Comparison of ENCODE assay signal across 8 cellular contexts in genomic region chrX:149829751-149830191, GRCh38. TPM values are rescaled to one million over a fixed set of nuclear protein-coding genes. Genes with fewer than 3 reads are reported as not detected.
DNase-seq lines count a peak whose midpoint lies in the region; ATAC-seq and TF ChIP-seq lines count a peak whose summit lies in the region.

No MANE protein-coding gene starts in this region.

- H3K27me3 ChIP-seq in trophoblast cell (ENCODE audit: insufficient read depth, low read length) (no peaks in the 10 kb centered on the region), aorta (ENCODE audit: control insufficient read depth in 1 of 2, insufficient read depth in 2 of 2, low read length in 1 of 2) (no peaks in the 10 kb centered on the region), adrenal gland (peaks cover 15% of the 10 kb centered on the region)

- H4K8ac ChIP-seq in trophoblast cell (ENCODE audit: low read depth, low read length) = no peak overlapping the region

- no peak for TF ChIP-seq CTCF in adrenal gland (IDR thresholded peaks at IDR 0.05)

- H2AFZ ChIP-seq in trophoblast cell (ENCODE audit: insufficient read depth, low read length, poor library complexity) = no peak overlapping the region

- no peak overlapping the region for H4K91ac ChIP-seq in trophoblast cell (ENCODE audit: low read depth, low read length)

- H4K12ac ChIP-seq in trophoblast cell (ENCODE audit: low read depth, low read length) = no peak overlapping the region

- no peaks in the 10 kb centered on the region for H3K4me1 ChIP-seq in trophoblast cell (ENCODE audit: control insufficient read depth in 1 of 2, insufficient read depth in 2 of 2, low read length in 2 of 2)
- no peaks in the 10 kb centered on the region for H3K4me1 ChIP-seq in aorta (ENCODE audit: control insufficient read depth in 1 of 2, insufficient read depth in 2 of 2, low read length in 2 of 2)
- H3K4me1 ChIP-seq in adrenal gland (replicated peaks in 1 of 2) = no peaks in the 10 kb centered on the region

- H3K27ac ChIP-seq in trophoblast cell (ENCODE audit: low read depth, low read length) (peak overlapping the region; percentile 41), aorta (ENCODE audit: low read depth in 1 of 2, low read length in 2 of 2) (no peak overlapping the region), adrenal gland (no peak overlapping the region)

- H2AK5ac ChIP-seq in trophoblast cell (ENCODE audit: low read length) = no peak overlapping the region

- H3K79me2 ChIP-seq in trophoblast cell (ENCODE audit: control insufficient read depth, insufficient read depth, low read length, poor library complexity) = no peaks in the 10 kb centered on the region

- no peak overlapping the region for H2BK5ac ChIP-seq in trophoblast cell (ENCODE audit: low read depth, low read length, poor library complexity)

- H2BK12ac ChIP-seq in trophoblast cell (ENCODE audit: low read length) = no peak overlapping the region

- H3K18ac ChIP-seq in trophoblast cell (ENCODE audit: low read length) = no peak overlapping the region

- H3K79me1 ChIP-seq in trophoblast cell (ENCODE audit: low read length) = peaks cover 2% of the 10 kb centered on the region

- H3K36me3 ChIP-seq in trophoblast cell (ENCODE audit: control insufficient read depth in 1 of 2, insufficient read depth in 2 of 2, low read length in 2 of 2) = no peaks in the 10 kb centered on the region
- no peaks in the 10 kb centered on the region for H3K36me3 ChIP-seq in aorta (ENCODE audit: control insufficient read depth in 1 of 2, insufficient read depth in 2 of 2, low read length in 1 of 2)
- no peaks in the 10 kb centered on the region for H3K36me3 ChIP-seq in adrenal gland (replicated peaks in 1 of 2)

- ATAC-seq in GM18909 (IDR thresholded peaks at IDR 0.05; ENCODE audit: poor library complexity, unreplicated experiment) (peak; percentile 50), HG03571 (IDR thresholded peaks at IDR 0.05; ENCODE audit: unreplicated experiment) (peak; percentile 66), aorta (ENCODE audit: low FRiP score) (no peak)

- no peak overlapping the region for H2BK120ac ChIP-seq in trophoblast cell (ENCODE audit: insufficient read depth, low read length, poor library complexity)

- H3K9me3 ChIP-seq in trophoblast cell (ENCODE audit: insufficient read depth, low read depth, low read length) (no peaks in the 10 kb centered on the region), aorta (ENCODE audit: control insufficient read depth, low read length) (no peaks in the 10 kb centered on the region), adrenal gland (replicated peaks in 1 of 3) (no peaks in the 10 kb centered on the region)

- TF ChIP-seq POLR2A in adrenal gland (IDR thresholded peaks at IDR 0.05) = no peak

- DNase-seq in central memory CD4-positive, alpha-beta T cell = peak; percentile 35
- DNase-seq in trophoblast cell = no peak
- no peak for DNase-seq in mesenteric fat pad (ENCODE audit: low spot score)
- DNase-seq in SIG-M5 (lab: John Stamatoyannopoulos, UW) = no peak
- no peak for DNase-seq in aorta
- DNase-seq in adrenal gland = no peak

- H3K9ac ChIP-seq in trophoblast cell (ENCODE audit: low read length) = no peak overlapping the region

- intact Hi-C loops in aorta (cut with DNase I) (no loop called here), adrenal gland (cut with DNase I) (no loop called here)

- no peak overlapping the region for H3K14ac ChIP-seq in trophoblast cell (ENCODE audit: low read length)

- peak overlapping the region; percentile 57 for H3K4me2 ChIP-seq in trophoblast cell (ENCODE audit: low read length)

- H3K4me3 ChIP-seq in trophoblast cell (ENCODE audit: low read depth, low read length) = no peak overlapping the region
- H3K4me3 ChIP-seq in aorta (ENCODE audit: low read length in 2 of 2) = no peak overlapping the region
- peak overlapping the region in 1 of 4 donors; percentile 18 for H3K4me3 ChIP-seq in adrenal gland

- WGBS in trophoblast cell (ENCODE audit: extremely low coverage, insufficient coverage, insufficient read length) = no CpG with 5 or more reads among the region's 3 CpGs
- 15 to 30% methylated on average over 3 of the region's 3 CpGs for WGBS in aorta, 2 donors
- 36 to 64% (median 54%) methylated on average over 3 of the region's 3 CpGs for WGBS in adrenal gland, 4 donors

- no peak overlapping the region for H3K4ac ChIP-seq in trophoblast cell (ENCODE audit: low read depth, low read length)

- no peak overlapping the region for H3K23ac ChIP-seq in trophoblast cell (ENCODE audit: low read length)

RNA-seq across cellular contexts. Expression of gene MAGEA9, which starts 48.0 kb away (rescaled TPM):
- polyA plus RNA-seq in trophoblast cell (2013) = not detected in 2 replicates
- total RNA-seq in mesenteric fat pad (not detected), aorta (not detected), adrenal gland (not detected)
- polyA plus RNA-seq in aorta (not detected), adrenal gland (not detected)

RNA-seq across cellular contexts. Expression of gene MAGEA8, which starts 51.2 kb away (rescaled TPM):
- not detected in 2 replicates for polyA plus RNA-seq in trophoblast cell (2013)
- not detected for total RNA-seq in mesenteric fat pad
- total RNA-seq in aorta = not detected
- polyA plus RNA-seq in aorta = not detected
- not detected for total RNA-seq in adrenal gland
- not detected for polyA plus RNA-seq in adrenal gland

RNA-seq across cellular contexts. Expression of gene HSFX1, which starts 55.9 kb away (rescaled TPM):
- polyA plus RNA-seq in trophoblast cell (2013) = 0.06 and 0.22 TPM in 2 replicates
- total RNA-seq in mesenteric fat pad = 0.64 TPM
- total RNA-seq in aorta = 1 to 10 TPM; 2.2 to 3.5 TPM
- polyA plus RNA-seq in aorta = 1 to 10 TPM; 1.3 to 2.1 TPM
- total RNA-seq in adrenal gland = 1 to 10 TPM in 5 of 8 donors, under 1 TPM in 3; 0.21 to 2.3 (median 1.4) TPM
- polyA plus RNA-seq in adrenal gland = under 1 TPM; 0.51 to 0.80 (median 0.57) TPM
